ENCODE assay signal across 25 cellular contexts in the genomic region with DNA sequence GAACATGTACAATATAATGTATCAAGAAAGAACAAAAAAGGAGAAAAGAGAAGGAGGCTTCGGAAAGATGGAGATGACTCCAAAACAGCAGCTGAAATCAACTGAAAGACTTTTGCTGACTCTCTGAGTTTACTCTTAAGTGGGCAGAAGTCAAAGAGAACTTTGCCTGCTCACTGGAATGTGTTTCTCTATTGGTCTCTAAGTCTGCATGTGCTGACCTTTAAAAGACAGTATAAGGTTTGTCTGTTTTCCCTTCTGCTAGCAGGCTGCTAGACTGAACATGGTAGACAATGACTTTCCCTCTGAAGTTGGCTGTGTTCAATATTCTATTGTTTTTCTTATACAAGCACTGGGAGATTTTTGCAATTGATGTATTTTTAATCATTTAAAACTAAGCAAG. TPM values are rescaled to one million over a fixed set of nuclear protein-coding genes. Genes with fewer than 3 reads are reported as not detected.
DNase-seq lines count a peak whose midpoint lies in the region; ATAC-seq, FAIRE-seq and TF ChIP-seq lines count a peak whose summit lies in the region.
"Had no signal": no experiment of that assay in that cellular context is flagged by ENCODE, and none has a peak within 500 bp of the region (broad histone marks: within the 10 kb centered on the region; RNA-seq: fewer than 3 reads in every experiment).

No MANE protein-coding gene starts in this region.

- peaks cover 57% of the 10 kb centered on the region for H3K4me1 Mint-ChIP-seq in nephron

- H3K27ac ChIP-seq in A549: no peak overlapping the region
- peak overlapping the region; percentile 24 for H3K27ac ChIP-seq in OCI-LY1 (ENCODE audit: low read depth, low read length, poor library complexity, severe bottlenecking)
- H3K27ac ChIP-seq in cardiac muscle cell: peak overlapping the region; percentile 52
- H3K27ac ChIP-seq in brain microvascular endothelial cell: no peak overlapping the region
- H3K27ac ChIP-seq: BLaER1 treated with 17β-estradiol and CSF1 and Interleukin-3, amounts not matched to agents 10 nM and 100 nM; esophagus squamous epithelium; SJSA1; skin epidermis had no signal

- no peak for TF ChIP-seq EP300 in A549 (IDR thresholded peaks at IDR 0.05)

- peaks cover 4% of the 10 kb centered on the region; the same call in 1 of the 2 replicates for H3K79me2 ChIP-seq in OCI-LY1 (ENCODE audit: insufficient read depth, low read length)

- 92% methylated on average over 1 of the region's 1 CpG for WGBS in A549 (ENCODE audit: missing lambda C conversion rate)

- H2AFZ ChIP-seq in OCI-LY1 (ENCODE audit: low read length): no peak overlapping the region

- no peak overlapping the region for H3K4me3 ChIP-seq in A549
- H3K4me3 ChIP-seq in OCI-LY1 (ENCODE audit: low read depth, low read length, poor library complexity, severe bottlenecking): no peak overlapping the region
- no peak overlapping the region for H3K4me3 ChIP-seq in cardiac muscle cell
- H3K4me3 ChIP-seq in brain microvascular endothelial cell (ENCODE audit: low read depth, low read length): no peak overlapping the region
- no peak overlapping the region for H3K4me3 ChIP-seq in HAP-1
- H3K4me3 ChIP-seq: BLaER1 treated with 17β-estradiol and CSF1 and Interleukin-3, amounts not matched to agents 10 nM and 100 nM; esophagus squamous epithelium; mucosa of descending colon; SJSA1; skin epidermis; tibial artery had no signal

- no peaks in the 10 kb centered on the region for H3K9me3 Mint-ChIP-seq in nephron
- H3K9me3 Mint-ChIP-seq: activated CD4-positive, alpha-beta memory T cell treated with anti-CD3 and anti-CD28 coated beads for 36 hours; T-helper 2 cell treated with Interferon-gamma antibody and Interleukin-4, amounts not matched to agents 5 μg/mL and 100 μg/mL, for 36 hours had no signal

- in situ Hi-C loops in brain microvascular endothelial cell (cut with HindIII; ENCODE audit: low pct_ligation_motif_present, low sequenced_read_pairs) (no loop called here), HAP-1 (cut with MboI; ENCODE audit: low sequenced_read_pairs) (no loop called here)

- H3K27me3 ChIP-seq in OCI-LY1 (ENCODE audit: insufficient read depth, low read length) (no peaks in the 10 kb centered on the region), cardiac muscle cell (no peaks in the 10 kb centered on the region), brain microvascular endothelial cell (replicated peaks) (no peaks in the 10 kb centered on the region), HAP-1 (ENCODE audit: low read depth) (no peaks in the 10 kb centered on the region)
- H3K27me3 ChIP-seq: BLaER1 treated with 17β-estradiol and CSF1 and Interleukin-3, amounts not matched to agents 10 nM and 100 nM; esophagus squamous epithelium; SJSA1; tibial artery had no signal

- TF ChIP-seq CTCF in A549 (IDR thresholded peaks at IDR 0.05) (no peak), OCI-LY1 (IDR thresholded peaks at IDR 0.05; ENCODE audit: low read length) (no peak), cardiac muscle cell (IDR thresholded peaks at IDR 0.05; ENCODE audit: low read depth, low read length) (no peak), nephron (IDR thresholded peaks at IDR 0.05; ENCODE audit: unreplicated experiment in 3 of 3) (no peak), brain microvascular endothelial cell (IDR thresholded peaks at IDR 0.05; ENCODE audit: low read depth, low read length, missing control alignments) (no peak), GM10248 (IDR thresholded peaks at IDR 0.05; ENCODE audit: control extremely low read depth, extremely low read depth, low read depth, missing control alignments) (no peak)

- H3K9me2 ChIP-seq in OCI-LY1 (ENCODE audit: low read depth, low read length): no peaks in the 10 kb centered on the region

- no peak for ATAC-seq in A549
- ATAC-seq: mucosa of descending colon; stimulated activated naive CD8-positive, alpha-beta T cell treated with anti-CD3 and anti-CD28 coated beads, Interleukin-15, Interleukin-2, amounts not matched to agents 100 U/mL and 50 U/mL, for 24 hours had no signal

- FAIRE-seq in A549 (lab: Jason Lieb, UNC): no peak

- no peaks in the 10 kb centered on the region for H3K36me3 ChIP-seq in OCI-LY1 (ENCODE audit: insufficient read depth, low read length)
- no peaks in the 10 kb centered on the region for H3K36me3 ChIP-seq in cardiac muscle cell
- no peaks in the 10 kb centered on the region for H3K36me3 ChIP-seq in brain microvascular endothelial cell (replicated peaks)
- no peaks in the 10 kb centered on the region for H3K36me3 ChIP-seq in HAP-1 (replicated peaks)
- H3K36me3 ChIP-seq: esophagus squamous epithelium, tibial artery had no signal

- no peaks in the 10 kb centered on the region for H3K27me3 Mint-ChIP-seq in nephron (ENCODE audit: low read depth)
- H3K27me3 Mint-ChIP-seq: activated CD4-positive, alpha-beta memory T cell treated with anti-CD3 and anti-CD28 coated beads for 36 hours had no signal

- POLR2A ChIA-PET in A549 (lab: Yijun Ruan, JAX): no interaction called here
- POLR2A ChIA-PET in GM10248 (lab: Yijun Ruan, JAX): no interaction called here

- H4K20me1 ChIP-seq in OCI-LY1 (ENCODE audit: insufficient read depth, low read length): no peaks in the 10 kb centered on the region

- H3K27ac Mint-ChIP-seq in nephron: peak overlapping the region; percentile 69 to 77 (median 70)
- H3K27ac Mint-ChIP-seq: activated CD4-positive, alpha-beta memory T cell treated with anti-CD3 and anti-CD28 coated beads for 36 hours; T-helper 2 cell treated with Interferon-gamma antibody and Interleukin-4, amounts not matched to agents 5 μg/mL and 100 μg/mL, for 36 hours had no signal

- DNase-seq in A549 (ENCODE audit: low read depth in 1 of 2, low spot score in 1 of 2) (no peak), cardiac muscle cell (ENCODE audit: low read depth in 1 of 2, low spot score in 1 of 2) (peak in 1 of 2 donors; percentile 48), cerebellar nuclear complex (lab: John Stamatoyannopoulos, UW) (no peak), brain microvascular endothelial cell (no peak), GM10248 (ENCODE audit: extremely low spot score) (no peak), HAP-1 (ENCODE audit: low spot score in 2 of 2) (no peak)
- DNase-seq: activated CD4-positive, alpha-beta memory T cell treated with anti-CD3 and anti-CD28 coated beads for 36 hours; activated naive CD4-positive, alpha-beta T cell; amniotic stem cell; effector memory CD4-positive, alpha-beta T cell; esophagus squamous epithelium; KG1; mucosa of descending colon; NCI-H146; NCI-H2171 treated with DMSO at 0.1 percent for 48 hours; occipital lobe; stimulated activated CD4-positive, alpha-beta T cell treated with anti-CD3 and anti-CD28 coated beads, Interleukin-4, amount 100 ng/mL, for 1 hour; stimulated activated naive CD8-positive, alpha-beta T cell treated with anti-CD3 and anti-CD28 coated beads, Interleukin-15, Interleukin-2, amounts not matched to agents 100 U/mL and 50 U/mL, for 24 hours; tibial artery had no signal

- H3K4me1 ChIP-seq in A549 (peaks cover 35% of the 10 kb centered on the region), OCI-LY1 (ENCODE audit: insufficient read depth, low read length, severe bottlenecking) (peaks cover 65% of the 10 kb centered on the region), cardiac muscle cell (ENCODE audit: low read depth) (peaks cover 12% of the 10 kb centered on the region), HAP-1 (peaks cover 22% of the 10 kb centered on the region)

- no peaks in the 10 kb centered on the region for H3K9me3 ChIP-seq in A549
- H3K9me3 ChIP-seq in OCI-LY1 (ENCODE audit: low read length): no peaks in the 10 kb centered on the region
- no peaks in the 10 kb centered on the region for H3K9me3 ChIP-seq in cardiac muscle cell (ENCODE audit: low read depth)
- H3K9me3 ChIP-seq in HAP-1: no peaks in the 10 kb centered on the region
- H3K9me3 ChIP-seq: BLaER1 treated with 17β-estradiol and CSF1 and Interleukin-3, amounts not matched to agents 10 nM and 100 nM; esophagus squamous epithelium; mucosa of descending colon; SJSA1; tibial artery had no signal

- no peak overlapping the region for H3K4me3 Mint-ChIP-seq in nephron
- H3K4me3 Mint-ChIP-seq: activated CD4-positive, alpha-beta memory T cell treated with anti-CD3 and anti-CD28 coated beads for 36 hours; T-helper 2 cell treated with Interferon-gamma antibody and Interleukin-4, amounts not matched to agents 5 μg/mL and 100 μg/mL, for 36 hours had no signal

- H3K4me2 ChIP-seq in A549 (0 out of 3 replicates have a peak overlapping the region, but pooled peaks have one; percentile 8), OCI-LY1 (ENCODE audit: low read length) (no peak overlapping the region)
- H3K4me2 ChIP-seq: BLaER1 treated with 17β-estradiol and CSF1 and Interleukin-3, amounts not matched to agents 10 nM and 100 nM had no signal

- H3F3A ChIP-seq in OCI-LY1 (ENCODE audit: insufficient read depth, low read length): no peaks in the 10 kb centered on the region

- no peaks in the 10 kb centered on the region for H3K36me3 Mint-ChIP-seq in nephron (ENCODE audit: low read depth)

- TF ChIP-seq POLR2A in A549 (IDR thresholded peaks at IDR 0.05; ENCODE audit: low read length): no peak

- no peak for TF ChIP-seq RAD21 in A549 (conservative IDR thresholded peaks at IDR 0.05 in 1 of 2, IDR thresholded peaks at IDR 0.05 in 1 of 2)

- CTCF ChIA-PET in A549 (lab: Yijun Ruan, JAX) (interaction anchor here (1.9 kb wide), 1 partner anchor 128 kb away, joined by 4 read pairs; no protein-coding TSS in a partner anchor), GM10248 (lab: Yijun Ruan, JAX) (interaction anchor here (1.2 kb wide), 1 partner anchor 22 kb away, joined by 3 read pairs; no protein-coding TSS in a partner anchor)

- no peak overlapping the region for H3K9ac ChIP-seq in OCI-LY1 (ENCODE audit: low read length)
- H3K9ac ChIP-seq: BLaER1 treated with 17β-estradiol and CSF1 and Interleukin-3, amounts not matched to agents 10 nM and 100 nM had no signal

TF ChIP-seq in A549, 52 proteins besides CTCF, POLR2A, EP300 and RAD21 (continues in another document):
- TF ChIP-seq CBX2 (IDR thresholded peaks at IDR 0.05; ENCODE audit: borderline replicate concordance, low read depth) (no peak), PBX3 (IDR thresholded peaks at IDR 0.05) (no peak), JUNB (IDR thresholded peaks at IDR 0.05) (no peak)

RNA-seq across cellular contexts. Expression of gene MAP4, which starts 7.2 kb away (rescaled TPM):
- polyA plus RNA-seq in A549 (2011; rRNA removed): 90.1 and 98.5 TPM in 2 replicates
- 59.8 and 72.2 TPM in 2 replicates for polyA plus RNA-seq in A549 (2012; cell fraction: cytosol; rRNA removed)
- 165 and 169 TPM in 2 replicates for polyA plus RNA-seq in A549 (2012; cell fraction: nucleus; rRNA removed)
- 77.7 to 84.4 TPM (median 80.6 TPM) in 3 replicates for polyA plus RNA-seq in A549 (2017; fragmentation: RNase III; extraction: RNeasy Plus Mini Kit Qiagen cat#74134 plus additional on column Dnase treatment)
- 71.2 and 82.7 TPM in 2 replicates for polyA minus RNA-seq in A549 (2011; rRNA and poly(A)+ RNA removed)
- total RNA-seq in cardiac muscle cell: 133 and 138 TPM in 2 replicates
- 136 and 145 TPM in 2 replicates for polyA plus RNA-seq in cardiac muscle cell

Comparison
In these comparisons a context has a peak if more than half of its experiments do, and no peak if none do; other contexts are left out.
1. H3K27ac ChIP-seq: peak in OCI-LY1 (single experiment) and cardiac muscle cell (single experiment); none in A549 (0 of 2) and brain microvascular endothelial cell (single experiment).